Comparison of ENCODE assay signal across 8 cellular contexts in the genomic region with DNA sequence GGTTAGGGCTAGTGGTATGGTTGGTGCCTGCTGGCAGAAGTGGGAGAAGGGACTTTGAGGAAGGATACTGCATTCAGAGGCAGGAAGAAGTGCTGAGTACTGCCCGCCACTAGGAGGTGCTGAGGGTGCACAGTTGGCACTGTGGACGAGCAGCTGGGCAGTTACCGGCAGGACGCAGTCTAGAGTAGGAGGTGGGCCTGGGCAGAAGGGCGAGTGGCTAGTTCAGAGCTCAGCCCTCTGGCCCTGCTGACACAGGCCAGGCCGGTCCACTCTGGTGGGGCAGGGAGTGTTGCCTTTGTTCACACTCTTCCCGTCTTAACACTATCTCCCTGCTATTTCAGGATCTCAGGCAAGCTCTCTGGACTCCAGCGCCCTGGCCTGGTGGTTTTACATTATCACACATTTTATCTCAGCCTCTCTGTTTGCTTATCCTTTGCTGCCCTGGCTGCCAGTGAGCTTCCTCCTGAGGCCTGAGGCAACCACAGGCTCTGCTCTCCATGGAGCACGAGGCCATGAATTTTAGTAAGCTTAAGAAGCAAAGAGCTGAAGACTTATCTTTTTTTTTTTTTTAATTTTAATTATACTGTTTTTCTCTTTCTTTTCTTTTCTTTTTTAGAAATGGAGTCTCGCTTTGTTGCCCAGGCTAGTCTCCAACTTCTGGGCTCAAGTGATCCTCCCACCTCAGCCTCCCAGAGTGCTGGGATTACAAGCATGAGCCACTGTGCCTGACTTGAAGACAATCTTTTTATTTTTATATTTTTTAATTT. TPM values are rescaled to one million over a fixed set of nuclear protein-coding genes. Genes with fewer than 3 reads are reported as not detected.
DNase-seq lines count a peak whose midpoint lies in the region; ATAC-seq and TF ChIP-seq lines count a peak whose summit lies in the region.

No MANE protein-coding gene starts in this region.

- no peaks in the 10 kb centered on the region for H3K27me3 Mint-ChIP-seq in activated CD8-positive, alpha-beta memory T cell treated with anti-CD3 and anti-CD28 coated beads, Interleukin-2, amount 10 ng/mL, durations not matched to agents 7 days and 5 days

- H3K4me3 ChIP-seq in HAP-1: no peak overlapping the region
- H3K4me3 ChIP-seq in esophagus squamous epithelium: peak overlapping the region in 1 of 4 donors; percentile 27

- DNase-seq in C1 segment of cervical spinal cord (lab: John Stamatoyannopoulos, UW): peak in 13 of 14 donors; percentile 9 to 64 (median 41)
- peak; percentile 47 to 84 for DNase-seq in HAP-1 (ENCODE audit: low spot score in 2 of 2)
- peak; percentile 63 for DNase-seq in NCI-H774 (lab: John Stamatoyannopoulos, UW)
- DNase-seq in activated CD8-positive, alpha-beta memory T cell treated with anti-CD3 and anti-CD28 coated beads, Interleukin-2, amount 10 ng/mL, durations not matched to agents 7 days and 5 days: peak; percentile 58
- no peak for DNase-seq in esophagus squamous epithelium (lab: John Stamatoyannopoulos, UW)
- peak; percentile 86 for DNase-seq in mucosa of gallbladder (ENCODE audit: low spot score)
- DNase-seq in stimulated activated CD8-positive, alpha-beta memory T cell treated with anti-CD3 and anti-CD28 coated beads, Interleukin-7, amount 100 ng/mL, for 4 hours (ENCODE audit: low read depth in 2 of 2): peak; percentile 12 to 13

- H3K27ac ChIP-seq in esophagus squamous epithelium: peak overlapping the region; percentile 50 to 79 (median 68)

- no peaks in the 10 kb centered on the region for H3K9me3 Mint-ChIP-seq in activated CD8-positive, alpha-beta memory T cell treated with anti-CD3 and anti-CD28 coated beads, Interleukin-2, amount 10 ng/mL, durations not matched to agents 7 days and 5 days (ENCODE audit: low read depth)

- H3K36me3 ChIP-seq in HAP-1 (replicated peaks) (peaks cover 32% of the 10 kb centered on the region), esophagus squamous epithelium (peaks cover 6 to 91% (median 25%) of the 10 kb centered on the region in 3 donors)

- peak in 1 of 4 donors; percentile 14 for TF ChIP-seq POLR2A in esophagus squamous epithelium (IDR thresholded peaks at IDR 0.05)

- no peaks in the 10 kb centered on the region for H3K4me1 Mint-ChIP-seq in activated CD8-positive, alpha-beta memory T cell treated with anti-CD3 and anti-CD28 coated beads, Interleukin-2, amount 10 ng/mL, durations not matched to agents 7 days and 5 days

- H3K27me3 ChIP-seq in HAP-1 (ENCODE audit: low read depth) (no peaks in the 10 kb centered on the region), esophagus squamous epithelium (no peaks in the 10 kb centered on the region)

- intact Hi-C loops in esophagus squamous epithelium (cut with DNase I): no loop called here

- H3K9me3 ChIP-seq in HAP-1 (no peaks in the 10 kb centered on the region), esophagus squamous epithelium (no peaks in the 10 kb centered on the region)

- 31 to 36% methylated on average over 6 to 10 of the region's 10 CpGs for WGBS in esophagus squamous epithelium, 2 donors

- H3K27ac Mint-ChIP-seq in activated CD8-positive, alpha-beta memory T cell treated with anti-CD3 and anti-CD28 coated beads, Interleukin-2, amount 10 ng/mL, durations not matched to agents 7 days and 5 days: no peak overlapping the region

- peaks cover 26% of the 10 kb centered on the region for H3K36me3 Mint-ChIP-seq in activated CD8-positive, alpha-beta memory T cell treated with anti-CD3 and anti-CD28 coated beads, Interleukin-2, amount 10 ng/mL, durations not matched to agents 7 days and 5 days

- H3K4me1 ChIP-seq in HAP-1 (no peaks in the 10 kb centered on the region), esophagus squamous epithelium (peaks cover 0 to 11% (median 7%) of the 10 kb centered on the region in 3 donors)

- CTCF ChIA-PET in activated CD8-positive, alpha-beta memory T cell treated with anti-CD3 and anti-CD28 coated beads, Interleukin-2, amount 10 ng/mL, durations not matched to agents 7 days and 5 days (lab: Charles Lee): interaction anchor here (0.8 to 1.6 kb wide), 6 partner anchors 9 to 76 kb away, joined by 3 to 6 read pairs (median 4); no protein-coding TSS in a partner anchor

- in situ Hi-C loops in HAP-1 (cut with MboI; ENCODE audit: low sequenced_read_pairs): no loop called here

- H3K4me3 Mint-ChIP-seq in activated CD8-positive, alpha-beta memory T cell treated with anti-CD3 and anti-CD28 coated beads, Interleukin-2, amount 10 ng/mL, durations not matched to agents 7 days and 5 days: no peak overlapping the region

- peak; percentile 66 to 93 (median 81) for TF ChIP-seq CTCF in esophagus squamous epithelium (IDR thresholded peaks at IDR 0.05)

- ATAC-seq in activated CD8-positive, alpha-beta memory T cell treated with anti-CD3 and anti-CD28 coated beads, Interleukin-2, amount 10 ng/mL, durations not matched to agents 7 days and 5 days: peak; percentile 78
- ATAC-seq in HG02938 (IDR thresholded peaks at IDR 0.05; ENCODE audit: unreplicated experiment): no peak

RNA-seq across cellular contexts. Expression of a gene that starts 26.9 kb away (rescaled TPM):
- 10 to 100 TPM; 32.3 to 38.5 TPM for total RNA-seq in activated CD8-positive, alpha-beta memory T cell treated with anti-CD3 and anti-CD28 coated beads, Interleukin-2, amount 10 ng/mL, durations not matched to agents 7 days and 5 days
- 10 to 100 TPM; 13.0 to 19.6 (median 17.1) TPM for total RNA-seq in esophagus squamous epithelium
- 34.6 TPM for total RNA-seq in mucosa of gallbladder

RNA-seq across cellular contexts. Expression of a gene that starts 27.1 kb away (rescaled TPM):
- total RNA-seq in activated CD8-positive, alpha-beta memory T cell treated with anti-CD3 and anti-CD28 coated beads, Interleukin-2, amount 10 ng/mL, durations not matched to agents 7 days and 5 days: 10 to 100 TPM; 84.5 to 99.6 TPM
- 10 to 100 TPM; 25.4 to 48.6 (median 33.8) TPM for total RNA-seq in esophagus squamous epithelium
- total RNA-seq in mucosa of gallbladder: 100 TPM

RNA-seq across cellular contexts. Expression of a gene that starts 31.5 kb away (rescaled TPM):
- 10 to 100 TPM; 89.5 to 90.8 TPM for total RNA-seq in activated CD8-positive, alpha-beta memory T cell treated with anti-CD3 and anti-CD28 coated beads, Interleukin-2, amount 10 ng/mL, durations not matched to agents 7 days and 5 days
- total RNA-seq in esophagus squamous epithelium: 10 to 100 TPM; 38.2 to 46.2 (median 44.4) TPM
- 54.1 TPM for total RNA-seq in mucosa of gallbladder
